Comparison of ENCODE assay signal across 8 cellular contexts in the genomic region with DNA sequence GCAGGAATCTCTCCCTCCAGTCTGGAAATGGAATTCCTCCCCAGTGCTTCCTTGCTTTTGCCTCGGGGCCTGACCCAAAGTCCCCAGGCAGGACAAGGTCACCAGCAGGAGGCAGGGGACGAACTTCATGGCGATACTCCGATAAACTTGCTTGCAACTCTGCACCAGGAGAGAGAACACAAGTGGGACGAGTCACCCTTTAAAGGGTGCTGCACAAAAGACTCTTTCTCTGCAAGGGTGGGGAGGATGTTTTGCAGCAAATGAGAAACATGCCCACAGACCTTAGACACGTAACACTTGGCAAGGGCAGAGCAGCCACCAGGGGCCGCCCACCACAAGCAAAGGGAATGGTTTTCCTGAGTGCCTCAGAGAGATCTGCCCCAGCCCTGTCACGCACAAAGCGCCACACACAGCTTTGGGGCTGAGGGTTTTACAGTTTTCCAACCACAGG. TPM values are rescaled to one million over a fixed set of nuclear protein-coding genes. Genes with fewer than 3 reads are reported as not detected.
DNase-seq lines count a peak whose midpoint lies in the region; ATAC-seq and TF ChIP-seq lines count a peak whose summit lies in the region.

A gene with protein sequence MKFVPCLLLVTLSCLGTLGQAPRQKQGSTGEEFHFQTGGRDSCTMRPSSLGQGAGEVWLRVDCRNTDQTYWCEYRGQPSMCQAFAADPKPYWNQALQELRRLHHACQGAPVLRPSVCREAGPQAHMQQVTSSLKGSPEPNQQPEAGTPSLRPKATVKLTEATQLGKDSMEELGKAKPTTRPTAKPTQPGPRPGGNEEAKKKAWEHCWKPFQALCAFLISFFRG (minus strand): TSS at position 175 of the 451 bp plus-strand sequence. CDS start 46 bp downstream, at position 129.

- 35% methylated on average over 9 of the region's 9 CpGs for WGBS in prostate gland
- 40 to 46% methylated on average over 8 to 9 of the region's 9 CpGs for WGBS in esophagus squamous epithelium, 2 donors

- H3K4me3 ChIP-seq in prostate gland (no peak within 1 kb of the TSS), esophagus squamous epithelium (no peak within 1 kb of the TSS)

- ATAC-seq in GM21786 (IDR thresholded peaks at IDR 0.05; ENCODE audit: unreplicated experiment): peak; percentile 57
- no peak for ATAC-seq in GM19455 (IDR thresholded peaks at IDR 0.05; ENCODE audit: unreplicated experiment)

- H3K36me3 ChIP-seq in prostate gland: no peaks in the 10 kb centered on the region
- H3K36me3 ChIP-seq in esophagus squamous epithelium: no peaks in the 10 kb centered on the region

- intact Hi-C loops in prostate gland (cut with DNase I): no loop called here
- intact Hi-C loops in esophagus squamous epithelium (cut with DNase I): no loop called here

- H3K27me3 ChIP-seq in prostate gland (replicated peaks; ENCODE audit: insufficient read depth) (no peaks in the 10 kb centered on the region), esophagus squamous epithelium (no peaks in the 10 kb centered on the region)

- DNase-seq in EL (peak; percentile 55), NCI-H1092 treated with DMSO at 0.1 percent for 48 hours (lab: John Stamatoyannopoulos, UW) (peak; percentile 35), fibroblast of peridontal ligament (ENCODE audit: extremely low read depth) (peak; percentile 57), prostate gland (ENCODE audit: low spot score) (peak; percentile 14), esophagus squamous epithelium (lab: John Stamatoyannopoulos, UW) (no peak)
- DNase-seq in activated CD8-positive, alpha-beta memory T cell treated with anti-CD3 and anti-CD28 coated beads, Interleukin-2, amount 50 U/mL, for 1 hour (ENCODE audit: extremely low read depth): peak; percentile 34

- peak in 2 of 4 experiments; percentile 9 to 21 for TF ChIP-seq CTCF in prostate gland (IDR thresholded peaks at IDR 0.05)
- TF ChIP-seq CTCF in esophagus squamous epithelium (IDR thresholded peaks at IDR 0.05): peak in 3 of 6 experiments; percentile 3 to 35 (median 30)

- TF ChIP-seq POLR2A in prostate gland (IDR thresholded peaks at IDR 0.05) (no peak), esophagus squamous epithelium (IDR thresholded peaks at IDR 0.05) (no peak)

- H3K9me3 ChIP-seq in prostate gland (no peaks in the 10 kb centered on the region), esophagus squamous epithelium (no peaks in the 10 kb centered on the region)

- H3K27ac ChIP-seq in prostate gland (no peak within 1 kb of the TSS), esophagus squamous epithelium (no peak within 1 kb of the TSS)

- H3K4me1 ChIP-seq in prostate gland (replicated peaks) (no peaks in the 10 kb centered on the region), esophagus squamous epithelium (no peaks in the 10 kb centered on the region)

RNA-seq across cellular contexts. Expression of the gene that starts here (rescaled TPM):
- 10 to 100 TPM in 1 of 2 donors, not detected in 1; 78.8 TPM for total RNA-seq in prostate gland
- total RNA-seq in esophagus squamous epithelium: not detected
